Comparison of ENCODE assay signal across 13 cellular contexts in the genomic region with DNA sequence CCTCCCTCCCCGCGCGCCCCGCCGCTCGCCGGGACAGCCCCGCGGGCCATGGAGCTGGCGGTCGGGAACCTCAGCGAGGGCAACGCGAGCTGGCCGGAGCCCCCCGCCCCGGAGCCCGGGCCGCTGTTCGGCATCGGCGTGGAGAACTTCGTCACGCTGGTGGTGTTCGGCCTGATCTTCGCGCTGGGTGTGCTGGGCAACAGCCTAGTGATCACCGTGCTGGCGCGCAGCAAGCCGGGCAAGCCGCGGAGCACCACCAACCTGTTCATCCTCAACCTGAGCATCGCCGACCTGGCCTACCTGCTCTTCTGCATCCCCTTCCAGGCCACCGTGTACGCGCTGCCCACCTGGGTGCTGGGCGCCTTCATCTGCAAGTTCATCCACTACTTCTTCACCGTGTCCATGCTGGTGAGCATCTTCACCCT. TPM values are rescaled to one million over a fixed set of nuclear protein-coding genes. Genes with fewer than 3 reads are reported as not detected.
DNase-seq lines count a peak whose midpoint lies in the region; ATAC-seq and TF ChIP-seq lines count a peak whose summit lies in the region.
"Had no signal": no experiment of that assay in that cellular context is flagged by ENCODE, and none has a peak within 500 bp of the region (broad histone marks: within the 10 kb centered on the region; RNA-seq: fewer than 3 reads in every experiment).

No MANE protein-coding gene starts in this region.

- peaks cover 7% of the 10 kb centered on the region for H3K9me3 Mint-ChIP-seq in activated naive CD4-positive, alpha-beta T cell treated with anti-CD3 and anti-CD28 coated beads, Interleukin-2, amount 10 ng/mL, durations not matched to agents 7 days and 5 days
- H3K9me3 Mint-ChIP-seq in activated naive CD8-positive, alpha-beta T cell treated with anti-CD3 and anti-CD28 coated beads, Interleukin-2, amount 10 ng/mL, durations not matched to agents 7 days and 5 days: peaks cover 10% of the 10 kb centered on the region
- peaks cover 3% of the 10 kb centered on the region for H3K9me3 Mint-ChIP-seq in T-helper 2 cell treated with Interferon-gamma antibody and Interleukin-4, amounts not matched to agents 5 μg/mL and 100 μg/mL, for 36 hours

- H3K4ac ChIP-seq in mesenchymal stem cell (ENCODE audit: low read depth in 1 of 2, low read length in 2 of 2): no peak overlapping the region

- peak overlapping the region; percentile 39 for H3K4me3 Mint-ChIP-seq in activated naive CD4-positive, alpha-beta T cell treated with anti-CD3 and anti-CD28 coated beads, Interleukin-2, amount 10 ng/mL, durations not matched to agents 7 days and 5 days
- H3K4me3 Mint-ChIP-seq in activated naive CD8-positive, alpha-beta T cell treated with anti-CD3 and anti-CD28 coated beads, Interleukin-2, amount 10 ng/mL, durations not matched to agents 7 days and 5 days: peak overlapping the region; percentile 43
- H3K4me3 Mint-ChIP-seq in T-helper 2 cell treated with Interferon-gamma antibody and Interleukin-4, amounts not matched to agents 5 μg/mL and 100 μg/mL, for 36 hours: no peak overlapping the region

- H4K20me1 ChIP-seq in Karpas-422 (ENCODE audit: insufficient read depth, low read depth, low read length): no peaks in the 10 kb centered on the region

- no peak overlapping the region for H2BK15ac ChIP-seq in mesenchymal stem cell (ENCODE audit: low read depth, poor library complexity, severe bottlenecking)

- H3K27ac ChIP-seq in mesenchymal stem cell (ENCODE audit: low read length, poor library complexity, severe bottlenecking): no peak overlapping the region
- H3K27ac ChIP-seq in thoracic aorta: no peak overlapping the region
- H3K27ac ChIP-seq in Karpas-422 (ENCODE audit: low read length): no peak overlapping the region
- H3K27ac ChIP-seq: RWPE1 had no signal

- peaks cover 18% of the 10 kb centered on the region for H3K4me1 ChIP-seq in mesenchymal stem cell (ENCODE audit: control insufficient read depth, insufficient read depth, low read depth, low read length)
- H3K4me1 ChIP-seq in thoracic aorta (ENCODE audit: control insufficient read depth in 1 of 2, low read depth in 2 of 2): peaks cover 4 to 14% of the 10 kb centered on the region in 2 donors
- H3K4me1 ChIP-seq in Karpas-422 (ENCODE audit: low read length): no peaks in the 10 kb centered on the region

- ATAC-seq in activated naive CD8-positive, alpha-beta T cell treated with anti-CD3 and anti-CD28 coated beads, Interleukin-2, amount 10 ng/mL, durations not matched to agents 7 days and 5 days (ENCODE audit: low read depth): no peak
- ATAC-seq in thoracic aorta (ENCODE audit: insufficient number of reproducible peaks, low FRiP score, low read depth): no peak

- no peak overlapping the region for H2BK120ac ChIP-seq in mesenchymal stem cell (ENCODE audit: low read depth, low read length)

- H2BK12ac ChIP-seq in mesenchymal stem cell (ENCODE audit: low read length in 2 of 2): no peak overlapping the region

- H2AK5ac ChIP-seq in mesenchymal stem cell (ENCODE audit: low read length, severe bottlenecking): no peak overlapping the region

- H3K27me3 ChIP-seq in mesenchymal stem cell (ENCODE audit: control insufficient read depth in 1 of 2, insufficient read depth in 1 of 2, low read length in 2 of 2) (peaks cover 72 to 84% of the 10 kb centered on the region in 2 experiments), thoracic aorta (replicated peaks; ENCODE audit: insufficient read depth) (no peaks in the 10 kb centered on the region), Karpas-422 (ENCODE audit: low read length) (no peaks in the 10 kb centered on the region)

- no peak overlapping the region for H2BK5ac ChIP-seq in mesenchymal stem cell (ENCODE audit: low read depth, low read length, poor library complexity, severe bottlenecking)

- H3K27me3 Mint-ChIP-seq in activated naive CD4-positive, alpha-beta T cell treated with anti-CD3 and anti-CD28 coated beads, Interleukin-2, amount 10 ng/mL, durations not matched to agents 7 days and 5 days: peaks cover 79% of the 10 kb centered on the region
- peaks cover 67% of the 10 kb centered on the region for H3K27me3 Mint-ChIP-seq in activated naive CD8-positive, alpha-beta T cell treated with anti-CD3 and anti-CD28 coated beads, Interleukin-2, amount 10 ng/mL, durations not matched to agents 7 days and 5 days
- H3K27me3 Mint-ChIP-seq in T-helper 2 cell treated with Interferon-gamma antibody and Interleukin-4, amounts not matched to agents 5 μg/mL and 100 μg/mL, for 36 hours (ENCODE audit: low read depth): peaks cover 64% of the 10 kb centered on the region

- H3K4me2 ChIP-seq in mesenchymal stem cell (ENCODE audit: low read length, poor library complexity, severe bottlenecking): no peak overlapping the region
- no peak overlapping the region for H3K4me2 ChIP-seq in Karpas-422 (ENCODE audit: low read depth, low read length, poor library complexity, severe bottlenecking)

- H3K9me3 ChIP-seq in mesenchymal stem cell (ENCODE audit: control insufficient read depth, low read length) (peaks cover 21% of the 10 kb centered on the region), thoracic aorta (no peaks in the 10 kb centered on the region), Karpas-422 (ENCODE audit: low read length) (peaks cover 17% of the 10 kb centered on the region)

- DNase-seq in activated naive CD4-positive, alpha-beta T cell treated with anti-CD3 and anti-CD28 coated beads, Interleukin-2, amount 10 ng/mL, durations not matched to agents 7 days and 5 days: no peak
- no peak for DNase-seq in activated naive CD4-positive, alpha-beta T cell (lab: John Stamatoyannopoulos, UW)
- DNase-seq in activated naive CD8-positive, alpha-beta T cell treated with anti-CD3 and anti-CD28 coated beads, Interleukin-2, amount 10 ng/mL, durations not matched to agents 7 days and 5 days: peak; percentile 34
- DNase-seq in mesenchymal stem cell (no peak), thoracic aorta (ENCODE audit: low spot score) (no peak), NCI-H2196 (lab: John Stamatoyannopoulos, UW; ENCODE audit: unreplicated experiment) (no peak), Karpas-422 (no peak)
- no peak for DNase-seq in T-helper 2 cell treated with Interferon-gamma antibody and Interleukin-4, amounts not matched to agents 5 μg/mL and 100 μg/mL, for 36 hours (ENCODE audit: low spot score)
- DNase-seq: kidney glomerular epithelial cell, NCI-H1417 treated with DMSO at 0.1 percent for 48 hours had no signal

- peaks cover 12% of the 10 kb centered on the region for H3K4me1 Mint-ChIP-seq in activated naive CD4-positive, alpha-beta T cell treated with anti-CD3 and anti-CD28 coated beads, Interleukin-2, amount 10 ng/mL, durations not matched to agents 7 days and 5 days
- peaks cover 6% of the 10 kb centered on the region for H3K4me1 Mint-ChIP-seq in activated naive CD8-positive, alpha-beta T cell treated with anti-CD3 and anti-CD28 coated beads, Interleukin-2, amount 10 ng/mL, durations not matched to agents 7 days and 5 days
- peaks cover 2% of the 10 kb centered on the region for H3K4me1 Mint-ChIP-seq in T-helper 2 cell treated with Interferon-gamma antibody and Interleukin-4, amounts not matched to agents 5 μg/mL and 100 μg/mL, for 36 hours (ENCODE audit: low read depth)

- peak overlapping the region; percentile 50 for H3K27ac Mint-ChIP-seq in activated naive CD4-positive, alpha-beta T cell treated with anti-CD3 and anti-CD28 coated beads, Interleukin-2, amount 10 ng/mL, durations not matched to agents 7 days and 5 days
- H3K27ac Mint-ChIP-seq in activated naive CD8-positive, alpha-beta T cell treated with anti-CD3 and anti-CD28 coated beads, Interleukin-2, amount 10 ng/mL, durations not matched to agents 7 days and 5 days: peak overlapping the region; percentile 59
- no peak overlapping the region for H3K27ac Mint-ChIP-seq in T-helper 2 cell treated with Interferon-gamma antibody and Interleukin-4, amounts not matched to agents 5 μg/mL and 100 μg/mL, for 36 hours
- H3K27ac Mint-ChIP-seq: CD14-positive monocyte had no signal

- H3K36me3 Mint-ChIP-seq in activated naive CD4-positive, alpha-beta T cell treated with anti-CD3 and anti-CD28 coated beads, Interleukin-2, amount 10 ng/mL, durations not matched to agents 7 days and 5 days: peaks cover 1% of the 10 kb centered on the region
- no peaks in the 10 kb centered on the region for H3K36me3 Mint-ChIP-seq in activated naive CD8-positive, alpha-beta T cell treated with anti-CD3 and anti-CD28 coated beads, Interleukin-2, amount 10 ng/mL, durations not matched to agents 7 days and 5 days
- H3K36me3 Mint-ChIP-seq in T-helper 2 cell treated with Interferon-gamma antibody and Interleukin-4, amounts not matched to agents 5 μg/mL and 100 μg/mL, for 36 hours (ENCODE audit: low read depth): peaks cover 2% of the 10 kb centered on the region

- H3K9ac ChIP-seq in mesenchymal stem cell (ENCODE audit: low read length) (no peak overlapping the region), Karpas-422 (ENCODE audit: low read length) (no peak overlapping the region)

- no peaks in the 10 kb centered on the region for H3K9me2 ChIP-seq in Karpas-422 (replicated peaks; ENCODE audit: insufficient read depth, low read length)

- H4K91ac ChIP-seq in mesenchymal stem cell (ENCODE audit: low read length): peak overlapping the region; percentile 67

- H3K79me2 ChIP-seq in Karpas-422 (ENCODE audit: low read length): no peaks in the 10 kb centered on the region

- no peak overlapping the region for H3K4me3 ChIP-seq in mesenchymal stem cell (ENCODE audit: insufficient read depth in 1 of 2, low read depth in 1 of 2, low read length in 2 of 2)
- H3K4me3 ChIP-seq in thoracic aorta: peak overlapping the region; percentile 71
- no peak overlapping the region for H3K4me3 ChIP-seq in Karpas-422 (ENCODE audit: low read length)

- WGBS in mesenchymal stem cell: 5% methylated on average over 36 of the region's 40 CpGs

- CTCF ChIA-PET in activated naive CD4-positive, alpha-beta T cell treated with anti-CD3 and anti-CD28 coated beads, Interleukin-2, amount 10 ng/mL, durations not matched to agents 7 days and 5 days (lab: Charles Lee): no interaction called here

- H3K23ac ChIP-seq in mesenchymal stem cell (ENCODE audit: low read length in 2 of 2): no peak overlapping the region

- no peak overlapping the region for H2AFZ ChIP-seq in mesenchymal stem cell (ENCODE audit: low read depth, low read length)
- H2AFZ ChIP-seq in Karpas-422 (ENCODE audit: low read length): no peak overlapping the region

- H3K14ac ChIP-seq in mesenchymal stem cell (ENCODE audit: low read length in 2 of 2): no peak overlapping the region

- H3K36me3 ChIP-seq in mesenchymal stem cell (ENCODE audit: control insufficient read depth in 1 of 2, insufficient read depth in 2 of 2, low read depth in 1 of 2, low read length in 2 of 2) (no peaks in the 10 kb centered on the region), thoracic aorta (no peaks in the 10 kb centered on the region), Karpas-422 (ENCODE audit: insufficient read depth, low read length) (no peaks in the 10 kb centered on the region)

- POLR2A ChIA-PET in activated naive CD8-positive, alpha-beta T cell treated with anti-CD3 and anti-CD28 coated beads, Interleukin-2, amount 10 ng/mL, durations not matched to agents 7 days and 5 days (lab: Charles Lee): no interaction called here

- no peak overlapping the region for H4K8ac ChIP-seq in mesenchymal stem cell (ENCODE audit: low read length)

- H3K79me1 ChIP-seq in mesenchymal stem cell (replicated peaks; ENCODE audit: low read length, poor library complexity, severe bottlenecking): no peaks in the 10 kb centered on the region

- TF ChIP-seq CTCF in thoracic aorta (IDR thresholded peaks at IDR 0.05): no peak

- no peak overlapping the region for H3K18ac ChIP-seq in mesenchymal stem cell (ENCODE audit: low read depth in 1 of 2, low read length in 2 of 2)

RNA-seq across cellular contexts. Expression of a gene that starts 0.9 kb away (rescaled TPM):
- not detected for total RNA-seq in activated naive CD8-positive, alpha-beta T cell treated with anti-CD3 and anti-CD28 coated beads, Interleukin-2, amount 10 ng/mL, durations not matched to agents 7 days and 5 days
- polyA plus RNA-seq in mesenchymal stem cell (2013, experiment 1 of 2): not detected
- polyA plus RNA-seq in mesenchymal stem cell (2013, experiment 2 of 2): not detected
- total RNA-seq in thoracic aorta: under 1 TPM; under 0.01 to 0.28 TPM
- total RNA-seq in Karpas-422 (2014; rRNA removed; shearing (Covaris generic); ENCODE audit: low replicate concordance): not detected in 2 replicates
- total RNA-seq: pulmonary artery endothelial cell had no signal
- polyA plus RNA-seq: CD14-positive monocyte had no signal
